ENCODE assay signal across 1 cellular context in genomic region chr3:8963137-8963853, GRCh38.
A peak's percentile ranks its signal among the peaks of the same experiment; 100 is the strongest.
TF ChIP-seq lines count a peak whose summit lies in the region.

Gene RAD18 (minus strand): TSS chr3:8963472. CDS start chr3:8963385, 87 bp downstream.

TF ChIP-seq in HepG2, 621 proteins besides CTCF, POLR2A, EP300 and RAD21 (continued from another document and continues in another):
- TF ChIP-seq, protein P1, sequence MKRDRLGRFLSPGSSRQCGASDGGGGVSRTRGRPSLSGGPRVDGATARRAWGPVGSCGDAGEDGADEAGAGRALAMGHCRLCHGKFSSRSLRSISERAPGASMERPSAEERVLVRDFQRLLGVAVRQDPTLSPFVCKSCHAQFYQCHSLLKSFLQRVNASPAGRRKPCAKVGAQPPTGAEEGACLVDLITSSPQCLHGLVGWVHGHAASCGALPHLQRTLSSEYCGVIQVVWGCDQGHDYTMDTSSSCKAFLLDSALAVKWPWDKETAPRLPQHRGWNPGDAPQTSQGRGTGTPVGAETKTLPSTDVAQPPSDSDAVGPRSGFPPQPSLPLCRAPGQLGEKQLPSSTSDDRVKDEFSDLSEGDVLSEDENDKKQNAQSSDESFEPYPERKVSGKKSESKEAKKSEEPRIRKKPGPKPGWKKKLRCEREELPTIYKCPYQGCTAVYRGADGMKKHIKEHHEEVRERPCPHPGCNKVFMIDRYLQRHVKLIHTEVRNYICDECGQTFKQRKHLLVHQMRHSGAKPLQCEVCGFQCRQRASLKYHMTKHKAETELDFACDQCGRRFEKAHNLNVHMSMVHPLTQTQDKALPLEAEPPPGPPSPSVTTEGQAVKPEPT (CRISPR knock-in tag; IDR thresholded peaks at IDR 0.05; ENCODE audit: low read depth), result no peak
- TF ChIP-seq MATR3 (CRISPR knock-in tag; IDR thresholded peaks at IDR 0.05) (no peak), SRY (CRISPR knock-in tag; IDR thresholded peaks at IDR 0.05) (peak; percentile 64; the same call in 1 of the 2 replicates), ZFP36L2 (CRISPR knock-in tag; IDR thresholded peaks at IDR 0.05) (no peak), ATM (IDR thresholded peaks at IDR 0.05; ENCODE audit: borderline replicate concordance) (no peak), HOXA7 (CRISPR knock-in tag; IDR thresholded peaks at IDR 0.05) (no peak), ZNF724P (CRISPR knock-in tag; IDR thresholded peaks at IDR 0.05; ENCODE audit: borderline replicate concordance) (peak; percentile 66; the same call in 1 of the 2 replicates), ZNF775 (CRISPR knock-in tag; IDR thresholded peaks at IDR 0.05; ENCODE audit: borderline replicate concordance) (no peak), RFXANK (CRISPR knock-in tag; IDR thresholded peaks at IDR 0.05) (0 out of 2 replicates have a peak, but pooled peaks have one; percentile 40), KDM6A (CRISPR knock-in tag; IDR thresholded peaks at IDR 0.05; ENCODE audit: low read depth) (no peak), ZFP36L1 (CRISPR knock-in tag; IDR thresholded peaks at IDR 0.05) (peak; percentile 64; the same call in 1 of the 2 replicates), NCOA5 (CRISPR knock-in tag; IDR thresholded peaks at IDR 0.05) (no peak), ZNF709 (CRISPR knock-in tag; IDR thresholded peaks at IDR 0.05) (0 out of 2 replicates have a peak, but pooled peaks have one; percentile 35), SIN3B (IDR thresholded peaks at IDR 0.05; ENCODE audit: low read length) (peak; percentile 99), KLF15 (CRISPR knock-in tag; IDR thresholded peaks at IDR 0.05; ENCODE audit: borderline replicate concordance) (no peak), ZNF761 (CRISPR knock-in tag; conservative IDR thresholded peaks at IDR 0.05) (no peak), RARG (CRISPR knock-in tag; IDR thresholded peaks at IDR 0.05; ENCODE audit: low read depth) (no peak), TEF (CRISPR knock-in tag; IDR thresholded peaks at IDR 0.05) (no peak), KDM1A (CRISPR knock-in tag; IDR thresholded peaks at IDR 0.05) (no peak), RFX5 (IDR thresholded peaks at IDR 0.05; ENCODE audit: low read depth, low read length) (no peak), BCLAF1 (IDR thresholded peaks at IDR 0.05) (no peak), ZSCAN20 (CRISPR knock-in tag; IDR thresholded peaks at IDR 0.05; ENCODE audit: borderline replicate concordance) (no peak), PRPF4 (IDR thresholded peaks at IDR 0.05; ENCODE audit: low read depth, low read length, poor library complexity, severe bottlenecking) (no peak)
- TF ChIP-seq, protein P2, sequence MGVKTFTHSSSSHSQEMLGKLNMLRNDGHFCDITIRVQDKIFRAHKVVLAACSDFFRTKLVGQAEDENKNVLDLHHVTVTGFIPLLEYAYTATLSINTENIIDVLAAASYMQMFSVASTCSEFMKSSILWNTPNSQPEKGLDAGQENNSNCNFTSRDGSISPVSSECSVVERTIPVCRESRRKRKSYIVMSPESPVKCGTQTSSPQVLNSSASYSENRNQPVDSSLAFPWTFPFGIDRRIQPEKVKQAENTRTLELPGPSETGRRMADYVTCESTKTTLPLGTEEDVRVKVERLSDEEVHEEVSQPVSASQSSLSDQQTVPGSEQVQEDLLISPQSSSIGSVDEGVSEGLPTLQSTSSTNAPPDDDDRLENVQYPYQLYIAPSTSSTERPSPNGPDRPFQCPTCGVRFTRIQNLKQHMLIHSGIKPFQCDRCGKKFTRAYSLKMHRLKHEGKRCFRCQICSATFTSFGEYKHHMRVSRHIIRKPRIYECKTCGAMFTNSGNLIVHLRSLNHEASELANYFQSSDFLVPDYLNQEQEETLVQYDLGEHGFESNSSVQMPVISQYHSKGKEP (CRISPR knock-in tag; IDR thresholded peaks at IDR 0.05), result no peak
- TF ChIP-seq, protein P3, sequence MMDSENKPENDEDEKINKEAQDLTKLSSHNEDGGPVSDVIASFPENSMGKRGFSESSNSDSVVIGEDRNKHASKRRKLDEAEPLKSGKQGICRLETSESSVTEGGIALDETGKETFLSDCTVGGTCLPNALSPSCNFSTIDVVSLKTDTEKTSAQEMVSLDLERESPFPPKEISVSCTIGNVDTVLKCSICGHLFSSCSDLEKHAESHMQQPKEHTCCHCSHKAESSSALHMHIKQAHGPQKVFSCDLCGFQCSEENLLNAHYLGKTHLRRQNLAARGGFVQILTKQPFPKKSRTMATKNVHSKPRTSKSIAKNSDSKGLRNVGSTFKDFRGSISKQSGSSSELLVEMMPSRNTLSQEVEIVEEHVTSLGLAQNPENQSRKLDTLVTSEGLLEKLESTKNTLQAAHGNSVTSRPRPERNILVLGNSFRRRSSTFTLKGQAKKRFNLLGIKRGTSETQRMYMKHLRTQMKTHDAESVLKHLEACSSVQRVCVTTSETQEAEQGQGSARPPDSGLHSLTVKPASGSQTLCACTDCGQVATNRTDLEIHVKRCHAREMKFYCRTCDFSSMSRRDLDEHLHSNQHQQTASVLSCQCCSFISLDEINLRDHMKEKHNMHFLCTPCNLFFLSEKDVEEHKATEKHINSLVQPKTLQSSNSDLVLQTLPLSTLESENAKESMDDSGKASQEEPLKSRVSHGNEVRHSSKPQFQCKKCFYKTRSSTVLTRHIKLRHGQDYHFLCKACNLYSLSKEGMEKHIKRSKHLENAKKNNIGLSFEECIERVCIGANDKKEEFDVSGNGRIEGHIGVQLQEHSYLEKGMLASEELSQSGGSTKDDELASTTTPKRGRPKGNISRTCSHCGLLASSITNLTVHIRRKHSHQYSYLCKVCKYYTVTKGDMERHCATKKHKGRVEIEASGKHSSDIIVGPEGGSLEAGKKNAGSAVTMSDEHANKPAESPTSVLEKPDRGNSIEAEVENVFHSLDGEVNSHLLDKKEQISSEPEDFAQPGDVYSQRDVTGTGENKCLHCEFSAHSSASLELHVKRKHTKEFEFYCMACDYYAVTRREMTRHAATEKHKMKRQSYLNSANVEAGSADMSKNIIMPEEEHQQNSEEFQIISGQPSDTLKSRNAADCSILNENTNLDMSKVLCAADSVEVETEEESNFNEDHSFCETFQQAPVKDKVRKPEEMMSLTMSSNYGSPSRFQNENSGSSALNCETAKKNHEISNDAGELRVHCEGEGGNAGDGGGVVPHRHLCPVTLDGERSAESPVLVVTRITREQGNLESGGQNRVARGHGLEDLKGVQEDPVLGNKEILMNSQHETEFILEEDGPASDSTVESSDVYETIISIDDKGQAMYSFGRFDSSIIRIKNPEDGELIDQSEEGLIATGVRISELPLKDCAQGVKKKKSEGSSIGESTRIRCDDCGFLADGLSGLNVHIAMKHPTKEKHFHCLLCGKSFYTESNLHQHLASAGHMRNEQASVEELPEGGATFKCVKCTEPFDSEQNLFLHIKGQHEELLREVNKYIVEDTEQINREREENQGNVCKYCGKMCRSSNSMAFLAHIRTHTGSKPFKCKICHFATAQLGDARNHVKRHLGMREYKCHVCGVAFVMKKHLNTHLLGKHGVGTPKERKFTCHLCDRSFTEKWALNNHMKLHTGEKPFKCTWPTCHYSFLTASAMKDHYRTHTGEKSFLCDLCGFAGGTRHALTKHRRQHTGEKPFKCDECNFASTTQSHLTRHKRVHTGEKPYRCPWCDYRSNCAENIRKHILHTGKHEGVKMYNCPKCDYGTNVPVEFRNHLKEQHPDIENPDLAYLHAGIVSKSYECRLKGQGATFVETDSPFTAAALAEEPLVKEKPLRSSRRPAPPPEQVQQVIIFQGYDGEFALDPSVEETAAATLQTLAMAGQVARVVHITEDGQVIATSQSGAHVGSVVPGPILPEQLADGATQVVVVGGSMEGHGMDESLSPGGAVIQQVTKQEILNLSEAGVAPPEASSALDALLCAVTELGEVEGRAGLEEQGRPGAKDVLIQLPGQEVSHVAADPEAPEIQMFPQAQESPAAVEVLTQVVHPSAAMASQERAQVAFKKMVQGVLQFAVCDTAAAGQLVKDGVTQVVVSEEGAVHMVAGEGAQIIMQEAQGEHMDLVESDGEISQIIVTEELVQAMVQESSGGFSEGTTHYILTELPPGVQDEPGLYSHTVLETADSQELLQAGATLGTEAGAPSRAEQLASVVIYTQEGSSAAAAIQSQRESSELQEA (CRISPR knock-in tag; IDR thresholded peaks at IDR 0.05; ENCODE audit: not compliant biosample characterization), result peak; percentile 57
- TF ChIP-seq, protein P4, sequence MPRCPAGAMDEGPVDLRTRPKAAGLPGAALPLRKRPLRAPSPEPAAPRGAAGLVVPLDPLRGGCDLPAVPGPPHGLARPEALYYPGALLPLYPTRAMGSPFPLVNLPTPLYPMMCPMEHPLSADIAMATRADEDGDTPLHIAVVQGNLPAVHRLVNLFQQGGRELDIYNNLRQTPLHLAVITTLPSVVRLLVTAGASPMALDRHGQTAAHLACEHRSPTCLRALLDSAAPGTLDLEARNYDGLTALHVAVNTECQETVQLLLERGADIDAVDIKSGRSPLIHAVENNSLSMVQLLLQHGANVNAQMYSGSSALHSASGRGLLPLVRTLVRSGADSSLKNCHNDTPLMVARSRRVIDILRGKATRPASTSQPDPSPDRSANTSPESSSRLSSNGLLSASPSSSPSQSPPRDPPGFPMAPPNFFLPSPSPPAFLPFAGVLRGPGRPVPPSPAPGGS (CRISPR knock-in tag; IDR thresholded peaks at IDR 0.05), result no peak
- TF ChIP-seq, protein P5, sequence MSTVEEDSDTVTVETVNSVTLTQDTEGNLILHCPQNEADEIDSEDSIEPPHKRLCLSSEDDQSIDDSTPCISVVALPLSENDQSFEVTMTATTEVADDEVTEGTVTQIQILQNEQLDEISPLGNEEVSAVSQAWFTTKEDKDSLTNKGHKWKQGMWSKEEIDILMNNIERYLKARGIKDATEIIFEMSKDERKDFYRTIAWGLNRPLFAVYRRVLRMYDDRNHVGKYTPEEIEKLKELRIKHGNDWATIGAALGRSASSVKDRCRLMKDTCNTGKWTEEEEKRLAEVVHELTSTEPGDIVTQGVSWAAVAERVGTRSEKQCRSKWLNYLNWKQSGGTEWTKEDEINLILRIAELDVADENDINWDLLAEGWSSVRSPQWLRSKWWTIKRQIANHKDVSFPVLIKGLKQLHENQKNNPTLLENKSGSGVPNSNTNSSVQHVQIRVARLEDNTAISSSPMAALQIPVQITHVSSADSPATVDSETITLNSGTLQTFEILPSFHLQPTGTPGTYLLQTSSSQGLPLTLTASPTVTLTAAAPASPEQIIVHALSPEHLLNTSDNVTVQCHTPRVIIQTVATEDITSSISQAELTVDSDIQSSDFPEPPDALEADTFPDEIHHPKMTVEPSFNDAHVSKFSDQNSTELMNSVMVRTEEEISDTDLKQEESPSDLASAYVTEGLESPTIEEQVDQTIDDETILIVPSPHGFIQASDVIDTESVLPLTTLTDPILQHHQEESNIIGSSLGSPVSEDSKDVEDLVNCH (CRISPR knock-in tag; IDR thresholded peaks at IDR 0.05), result 0 out of 2 replicates have a peak, but pooled peaks have one; percentile 25
- TF ChIP-seq, protein P6, sequence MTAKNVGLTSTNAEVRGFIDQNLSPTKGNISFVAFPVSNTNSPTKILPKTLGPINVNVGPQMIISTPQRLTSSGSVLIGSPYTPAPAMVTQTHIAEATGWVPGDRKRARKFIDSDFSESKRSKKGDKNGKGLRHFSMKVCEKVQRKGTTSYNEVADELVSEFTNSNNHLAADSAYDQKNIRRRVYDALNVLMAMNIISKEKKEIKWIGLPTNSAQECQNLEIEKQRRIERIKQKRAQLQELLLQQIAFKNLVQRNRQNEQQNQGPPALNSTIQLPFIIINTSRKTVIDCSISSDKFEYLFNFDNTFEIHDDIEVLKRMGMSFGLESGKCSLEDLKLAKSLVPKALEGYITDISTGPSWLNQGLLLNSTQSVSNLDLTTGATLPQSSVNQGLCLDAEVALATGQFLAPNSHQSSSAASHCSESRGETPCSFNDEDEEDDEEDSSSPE (CRISPR knock-in tag; IDR thresholded peaks at IDR 0.05), result peak; percentile 99
- TF ChIP-seq, protein P7, sequence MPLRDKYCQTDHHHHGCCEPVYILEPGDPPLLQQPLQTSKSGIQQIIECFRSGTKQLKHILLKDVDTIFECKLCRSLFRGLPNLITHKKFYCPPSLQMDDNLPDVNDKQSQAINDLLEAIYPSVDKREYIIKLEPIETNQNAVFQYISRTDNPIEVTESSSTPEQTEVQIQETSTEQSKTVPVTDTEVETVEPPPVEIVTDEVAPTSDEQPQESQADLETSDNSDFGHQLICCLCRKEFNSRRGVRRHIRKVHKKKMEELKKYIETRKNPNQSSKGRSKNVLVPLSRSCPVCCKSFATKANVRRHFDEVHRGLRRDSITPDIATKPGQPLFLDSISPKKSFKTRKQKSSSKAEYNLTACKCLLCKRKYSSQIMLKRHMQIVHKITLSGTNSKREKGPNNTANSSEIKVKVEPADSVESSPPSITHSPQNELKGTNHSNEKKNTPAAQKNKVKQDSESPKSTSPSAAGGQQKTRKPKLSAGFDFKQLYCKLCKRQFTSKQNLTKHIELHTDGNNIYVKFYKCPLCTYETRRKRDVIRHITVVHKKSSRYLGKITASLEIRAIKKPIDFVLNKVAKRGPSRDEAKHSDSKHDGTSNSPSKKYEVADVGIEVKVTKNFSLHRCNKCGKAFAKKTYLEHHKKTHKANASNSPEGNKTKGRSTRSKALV (CRISPR knock-in tag; IDR thresholded peaks at IDR 0.05), result no peak
- TF ChIP-seq, protein P8, sequence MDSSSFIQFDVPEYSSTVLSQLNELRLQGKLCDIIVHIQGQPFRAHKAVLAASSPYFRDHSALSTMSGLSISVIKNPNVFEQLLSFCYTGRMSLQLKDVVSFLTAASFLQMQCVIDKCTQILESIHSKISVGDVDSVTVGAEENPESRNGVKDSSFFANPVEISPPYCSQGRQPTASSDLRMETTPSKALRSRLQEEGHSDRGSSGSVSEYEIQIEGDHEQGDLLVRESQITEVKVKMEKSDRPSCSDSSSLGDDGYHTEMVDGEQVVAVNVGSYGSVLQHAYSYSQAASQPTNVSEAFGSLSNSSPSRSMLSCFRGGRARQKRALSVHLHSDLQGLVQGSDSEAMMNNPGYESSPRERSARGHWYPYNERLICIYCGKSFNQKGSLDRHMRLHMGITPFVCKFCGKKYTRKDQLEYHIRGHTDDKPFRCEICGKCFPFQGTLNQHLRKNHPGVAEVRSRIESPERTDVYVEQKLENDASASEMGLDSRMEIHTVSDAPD (CRISPR knock-in tag; IDR thresholded peaks at IDR 0.05), result peak; percentile 68
